Comparison of ENCODE assay signal across 2 cellular contexts in the genomic region with DNA sequence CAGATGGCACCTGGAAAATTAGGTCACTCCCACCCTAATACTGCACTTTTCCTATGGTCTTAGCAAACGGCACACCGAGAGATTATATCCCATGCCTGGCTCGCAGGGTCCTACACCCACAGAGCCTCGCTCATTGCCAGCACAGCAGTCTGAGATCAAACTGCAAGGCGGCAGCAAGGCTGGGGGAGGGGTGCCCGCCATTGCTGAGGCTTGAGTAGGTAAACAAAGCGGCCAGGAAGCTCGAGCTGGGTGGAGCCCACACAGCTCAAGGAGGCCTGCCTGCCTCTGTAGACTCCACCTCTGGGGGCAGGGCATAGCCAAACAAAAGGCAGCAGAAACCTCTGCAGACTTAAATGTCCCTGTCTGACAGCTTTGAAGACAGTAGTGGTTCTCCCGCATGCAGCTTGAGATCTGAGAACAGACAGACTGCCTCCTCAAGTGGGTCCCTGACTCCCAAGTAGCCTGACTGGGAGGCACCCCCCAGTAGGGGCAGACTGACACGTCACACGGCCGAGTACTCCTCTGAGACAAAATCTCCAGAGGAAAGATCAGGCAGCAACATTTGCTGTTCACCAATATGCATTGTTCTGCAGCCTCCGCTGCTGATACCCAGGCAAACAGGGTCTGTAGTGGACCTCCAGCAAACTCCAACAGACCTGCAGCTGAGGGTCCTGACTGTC. TPM values are rescaled to one million over a fixed set of nuclear protein-coding genes. Genes with fewer than 3 reads are reported as not detected.
"Had no signal": no experiment of that assay in that cellular context is flagged by ENCODE, and none has a peak within 500 bp of the region (broad histone marks: within the 10 kb centered on the region; RNA-seq: fewer than 3 reads in every experiment).

No MANE protein-coding gene starts in this region.

RNA-seq across cellular contexts. Expression of gene HLA-G, which starts 47.5 kb away (rescaled TPM):
- total RNA-seq: ascending aorta, cardiac muscle cell had no signal
